In genomic region chr3:159245871-159246270, GRCh38 we compare ENCODE assay signal across 13 cellular contexts.
DNase-seq lines count a peak whose midpoint lies in the region; ATAC-seq and TF ChIP-seq lines count a peak whose summit lies in the region.
"Had no signal": no experiment of that assay in that cellular context is flagged by ENCODE, and none has a peak within 500 bp of the region (broad histone marks: within the 10 kb centered on the region; RNA-seq: fewer than 3 reads in every experiment).

No MANE protein-coding gene starts in this region.

- ATAC-seq in PC-3 (no peak), GM21390 (IDR thresholded peaks at IDR 0.05; ENCODE audit: unreplicated experiment) (no peak), GM18861 (IDR thresholded peaks at IDR 0.05; ENCODE audit: unreplicated experiment) (no peak)
- ATAC-seq: HepG2 had no signal

- H3F3A ChIP-seq in PC-3 (ENCODE audit: low read length, unreplicated experiment) = no peaks in the 10 kb centered on the region

- H3K4me1 ChIP-seq in PC-3 (ENCODE audit: insufficient read depth, low read length) (peaks cover 10% of the 10 kb centered on the region; the same call in 1 of the 2 replicates), adrenal gland (replicated peaks in 1 of 2) (no peaks in the 10 kb centered on the region)

- DNase-seq in PC-3 = peak; percentile 49
- DNase-seq in amniotic epithelial cell (ENCODE audit: low read depth) = peak; percentile 70
- peak; percentile 28 to 58 for DNase-seq in foreskin fibroblast
- DNase-seq in adrenal gland = no peak
- no peak for DNase-seq in activated CD4-positive, alpha-beta T cell treated with anti-CD3 and anti-CD28 coated beads, Interleukin-2, amount 50 U/mL, for 4 hours
- DNase-seq: C1 segment of cervical spinal cord; CD4-positive, alpha-beta T cell; DMS79; GF-D8; GM23248 had no signal

- H3K4me3 ChIP-seq in PC-3 (ENCODE audit: low read length) (no peak overlapping the region), foreskin fibroblast (ENCODE audit: low read depth in 1 of 2, low read length in 2 of 2) (no peak overlapping the region), adrenal gland (no peak overlapping the region)
- H3K4me3 ChIP-seq: GM23248 had no signal

- BruUV-seq in PC-3 (replicated peaks; lab: Mats Ljungman, UMichigan) = no TSS peak

- POLR2A ChIA-PET in PC-3 (lab: Charles Lee; ENCODE audit: unreplicated experiment) = interaction anchor here (0.5 kb wide), 1 partner anchor 81 kb away, joined by 8 read pairs; no protein-coding TSS in a partner anchor

- H3K4me2 ChIP-seq in PC-3 (ENCODE audit: low read length) = no peak overlapping the region

- H3K27ac ChIP-seq in PC-3 (ENCODE audit: low read length) (no peak overlapping the region), adrenal gland (no peak overlapping the region)
- H3K27ac ChIP-seq: GM23248 had no signal

- no peak overlapping the region for H2AFZ ChIP-seq in PC-3 (ENCODE audit: low read length)
- H2AFZ ChIP-seq: GM23248 had no signal

- TF ChIP-seq CTCF in PC-3 (conservative IDR thresholded peaks at IDR 0.05; ENCODE audit: low read depth, low read length) (no peak), foreskin fibroblast (IDR thresholded peaks at IDR 0.05; ENCODE audit: low read depth, low read length) (no peak), adrenal gland (IDR thresholded peaks at IDR 0.05) (no peak)

- H3K36me3 ChIP-seq in PC-3 (ENCODE audit: low read depth, low read length) (no peaks in the 10 kb centered on the region), adrenal gland (replicated peaks in 1 of 2) (no peaks in the 10 kb centered on the region)

- H3K27me3 ChIP-seq in PC-3 (ENCODE audit: low read length) = no peaks in the 10 kb centered on the region
- no peaks in the 10 kb centered on the region for H3K27me3 ChIP-seq in adrenal gland

- no peaks in the 10 kb centered on the region for H3K9me2 ChIP-seq in PC-3 (replicated peaks; ENCODE audit: low read length)

- no peaks in the 10 kb centered on the region for H4K20me1 ChIP-seq in PC-3 (ENCODE audit: low read length)

- intact Hi-C loops in PC-3 (cut with micrococcal nuclease) = no loop called here
- intact Hi-C loops in adrenal gland (cut with DNase I) = no loop called here

- H3K9me3 ChIP-seq in PC-3 (ENCODE audit: low read length) (no peaks in the 10 kb centered on the region), adrenal gland (replicated peaks in 1 of 3) (no peaks in the 10 kb centered on the region)

- no peaks in the 10 kb centered on the region for H3K79me2 ChIP-seq in PC-3 (ENCODE audit: low read length)

- H3K9ac ChIP-seq in PC-3 (ENCODE audit: low read length) = no peak overlapping the region
- H3K9ac ChIP-seq: GM23248 had no signal

- CTCF ChIA-PET in PC-3 (lab: Charles Lee) = no interaction called here

- no peak for TF ChIP-seq POLR2A in adrenal gland (IDR thresholded peaks at IDR 0.05)

Comparison
In these comparisons a context has a peak if more than half of its experiments do, and no peak if none do; other contexts are left out.
1. DNase-seq: peak in PC-3 (single experiment), amniotic epithelial cell (single experiment) and foreskin fibroblast (2 of 2); none in adrenal gland (0 of 7) and activated CD4-positive, alpha-beta T cell treated with anti-CD3 and anti-CD28 coated beads, Interleukin-2, amount 50 U/mL, for 4 hours (0 of 2).